In genomic region chr6:30885481-30885998, GRCh38 we compare ENCODE assay signal across 8 cellular contexts. TPM values are rescaled to one million over a fixed set of nuclear protein-coding genes. Genes with fewer than 3 reads are reported as not detected.
DNase-seq lines count a peak whose midpoint lies in the region; ATAC-seq and TF ChIP-seq lines count a peak whose summit lies in the region.

No MANE protein-coding gene starts in this region.

- peaks cover 38% of the 10 kb centered on the region for H3K79me2 ChIP-seq in parathyroid adenoma

- peak overlapping the region; percentile 19 for H2AFZ ChIP-seq in parathyroid adenoma

- peak overlapping the region; percentile 57 for H3K27ac ChIP-seq in AG04450 (ENCODE audit: low read depth, low read length)
- peak overlapping the region; percentile 100 for H3K27ac ChIP-seq in parathyroid adenoma

- H3K4me3 ChIP-seq in AG04450 (ENCODE audit: low read depth, low read length) (peak overlapping the region; percentile 83), WI38 (ENCODE audit: low read depth, low read length) (peak overlapping the region; percentile 79), parathyroid adenoma (ENCODE audit: low read depth, low read length) (peak overlapping the region; percentile 72)

- no peak for DNase-seq in AG04450 (ENCODE audit: low read depth, low spot score)
- DNase-seq in GM13976 (ENCODE audit: low spot score) = peak; percentile 44
- DNase-seq in germinal center (ENCODE audit: low spot score) = peak; percentile 12
- no peak for DNase-seq in GF-D8 (lab: John Stamatoyannopoulos, UW)
- no peak for DNase-seq in erythroblast (lab: John Stamatoyannopoulos, UW)

- in situ Hi-C loops in GM13976 (cut with MboI; ENCODE audit: low sequenced_read_pairs, unreplicated experiment) = no loop called here

- no peaks in the 10 kb centered on the region for H3K27me3 ChIP-seq in AG04450 (ENCODE audit: control insufficient read depth, insufficient read depth, low read length)
- H3K27me3 ChIP-seq in parathyroid adenoma (ENCODE audit: control insufficient read depth, insufficient read depth, low read length) = no peaks in the 10 kb centered on the region

- POLR2A ChIA-PET in AG04450 (lab: Yijun Ruan, JAX) = interaction anchor here (1.0 to 2.6 kb wide), 3 partner anchors 57 to 141 kb away, joined by 3 to 12 read pairs (median 5); partner anchors contain the start of gene IER3

- H3K9ac ChIP-seq in parathyroid adenoma = peak overlapping the region; percentile 49

- peak overlapping the region; percentile 99 for H3K4me2 ChIP-seq in parathyroid adenoma (ENCODE audit: low read length)

- peaks cover 51% of the 10 kb centered on the region for H3K4me1 ChIP-seq in parathyroid adenoma

- ATAC-seq in GM21786 (IDR thresholded peaks at IDR 0.05; ENCODE audit: unreplicated experiment) = no peak

- TF ChIP-seq CTCF in AG04450 (IDR thresholded peaks at IDR 0.05; ENCODE audit: low read depth, low read length) (no peak), GM13976 (IDR thresholded peaks at IDR 0.05; ENCODE audit: borderline replicate concordance, control extremely low read depth, extremely low read depth, insufficient read depth, missing control alignments) (no peak), WI38 (IDR thresholded peaks at IDR 0.05; ENCODE audit: low read depth, low read length) (no peak), parathyroid adenoma (IDR thresholded peaks at IDR 0.05) (no peak)

- CTCF ChIA-PET in AG04450 (lab: Charles Lee) = interaction anchor here (0.8 to 1.7 kb wide), 3 partner anchors 194 to 202 kb away, joined by 3 read pairs; no protein-coding TSS in a partner anchor

- no peaks in the 10 kb centered on the region for H3K36me3 ChIP-seq in parathyroid adenoma (ENCODE audit: control insufficient read depth, insufficient read depth, low read length)

- TF ChIP-seq POLR2A in erythroblast (IDR thresholded peaks at IDR 0.05; ENCODE audit: low read length) = no peak

- H3K9me3 ChIP-seq in AG04450 (ENCODE audit: control insufficient read depth, insufficient read depth, low read length) = no peaks in the 10 kb centered on the region; the same call in 1 of the 2 replicates
- H3K9me3 ChIP-seq in parathyroid adenoma (ENCODE audit: control insufficient read depth, low read length) = no peaks in the 10 kb centered on the region

RNA-seq across cellular contexts. Expression of gene DDR1, which starts 1.2 kb away (rescaled TPM):
- polyA plus RNA-seq in AG04450 (2011; rRNA removed) = 9.9 and 13.3 TPM in 2 replicates
- polyA minus RNA-seq in AG04450 (2011; rRNA and poly(A)+ RNA removed) = 22.2 and 23.1 TPM in 2 replicates

RNA-seq across cellular contexts. Expression of gene GTF2H4, which starts 22.5 kb away (rescaled TPM):
- polyA plus RNA-seq in AG04450 (2011; rRNA removed) = 31.9 and 33.0 TPM in 2 replicates
- 20.7 and 20.9 TPM in 2 replicates for polyA minus RNA-seq in AG04450 (2011; rRNA and poly(A)+ RNA removed)

RNA-seq across cellular contexts. Expression of gene VARS2, which starts 28.5 kb away (rescaled TPM):
- 10.3 and 12.2 TPM in 2 replicates for polyA plus RNA-seq in AG04450 (2011; rRNA removed)
- 19.5 and 20.0 TPM in 2 replicates for polyA minus RNA-seq in AG04450 (2011; rRNA and poly(A)+ RNA removed)

RNA-seq across cellular contexts. Expression of gene SFTA2, which starts 46.4 kb away (rescaled TPM):
- not detected in 2 replicates for polyA plus RNA-seq in AG04450 (2011; rRNA removed)
- polyA minus RNA-seq in AG04450 (2011; rRNA and poly(A)+ RNA removed) = not detected in 2 replicates

RNA-seq across cellular contexts. Expression of gene MUCL3, which starts 55.2 kb away (rescaled TPM):
- not detected in 2 replicates for polyA plus RNA-seq in AG04450 (2011; rRNA removed)
- not detected in 2 replicates for polyA minus RNA-seq in AG04450 (2011; rRNA and poly(A)+ RNA removed)

Comparison
In these comparisons a context has a peak if more than half of its experiments do, and no peak if none do; other contexts are left out.
1. DNase-seq: peak in GM13976 (single experiment) and germinal center (single experiment); none in AG04450 (single experiment), GF-D8 (single experiment) and erythroblast (0 of 2).
2. Peak in every context shown above with its lines, with median percentiles within 50 percentile points of each other: H3K4me3 ChIP-seq.